ENCODE assay signal across 8 cellular contexts in genomic region chr9:101341958-101342357, GRCh38. TPM values are rescaled to one million over a fixed set of nuclear protein-coding genes. Genes with fewer than 3 reads are reported as not detected.
"Had no signal": no experiment of that assay in that cellular context is flagged by ENCODE, and none has a peak within 500 bp of the region (broad histone marks: within the 10 kb centered on the region; RNA-seq: fewer than 3 reads in every experiment).

No MANE protein-coding gene starts in this region.

- DNase-seq: H9, HCEC 1CT, KBM-7 had no signal

- ATAC-seq: GM23338 had no signal

- FAIRE-seq: H1, H54, HTR-8/SVneo had no signal

- H3K4me2 ChIP-seq: GM23338 had no signal

- H3K4me3 ChIP-seq: GM23338 had no signal

RNA-seq across cellular contexts. Expression of gene BAAT, which starts 42.8 kb away (rescaled TPM):
- polyA plus RNA-seq: IgD-negative memory B cell had no signal
